Comparison of ENCODE assay signal across 8 cellular contexts in genomic region chr5:157142317-157143126, GRCh38. TPM values are rescaled to one million over a fixed set of nuclear protein-coding genes. Genes with fewer than 3 reads are reported as not detected.
DNase-seq lines count a peak whose midpoint lies in the region; TF ChIP-seq lines count a peak whose summit lies in the region.

TSS of gene MED7 (minus strand) at chr5:157142865. CDS start at chr5:157139431, 3,434 bp downstream.

- H2AFZ ChIP-seq in H9 (ENCODE audit: low read length) (peak within 1 kb of the TSS; percentile 25), neural cell (ENCODE audit: low read depth, low read length) (peak within 1 kb of the TSS; percentile 95)

- H2BK15ac ChIP-seq in H9 (ENCODE audit: low read depth, low read length), result no peak within 1 kb of the TSS

- no peak within 1 kb of the TSS for H3K23ac ChIP-seq in H9 (ENCODE audit: insufficient read length, low read depth, low read length)

- no peak within 1 kb of the TSS for H2AK5ac ChIP-seq in H9 (ENCODE audit: insufficient read length, low read length)

- no peak within 1 kb of the TSS for H2BK120ac ChIP-seq in H9 (ENCODE audit: low read depth, low read length, poor library complexity, severe bottlenecking)

- H4K20me1 ChIP-seq in H9 (ENCODE audit: control insufficient read depth, insufficient read depth, insufficient read length), result no peaks in the 10 kb centered on the region
- no peaks in the 10 kb centered on the region for H4K20me1 ChIP-seq in neural cell (ENCODE audit: insufficient read depth)

- H3K36me3 ChIP-seq in MG63 (peaks cover 22% of the 10 kb centered on the region), neural cell (ENCODE audit: insufficient read depth, low read length) (peaks cover 6% of the 10 kb centered on the region), stomach (peaks cover 0 to 21% (median 18%) of the 10 kb centered on the region in 4 donors)

- no peak within 1 kb of the TSS for H3K4ac ChIP-seq in H9 (ENCODE audit: low read depth, low read length)

- H2BK5ac ChIP-seq in H9 (ENCODE audit: insufficient read length, low read length), result no peak within 1 kb of the TSS

- H3K27me3 Mint-ChIP-seq in H9 (ENCODE audit: low read depth), result no peaks in the 10 kb centered on the region

- H3K27me3 ChIP-seq in H9 (ENCODE audit: insufficient read depth, low read length) (no peaks in the 10 kb centered on the region), MG63 (no peaks in the 10 kb centered on the region), neural cell (ENCODE audit: insufficient read depth, low read depth, low read length) (no peaks in the 10 kb centered on the region), stomach (no peaks in the 10 kb centered on the region)

- no CpG with 5 or more reads among the region's 48 CpGs for WGBS in H9 (ENCODE audit: extremely low coverage, insufficient read length, low lambda C conversion rate)
- 0 to 1% (median 1%) methylated on average over 33 to 48 of the region's 48 CpGs for WGBS in stomach, 5 donors

- TF ChIP-seq POLR2A in stomach (IDR thresholded peaks at IDR 0.05), result peak in 1 of 4 donors; percentile 47

- no peak within 1 kb of the TSS for H3K56ac ChIP-seq in H9 (ENCODE audit: insufficient read length, low read depth, low read length)

- peak within 1 kb of the TSS; percentile 75 for H3K4me2 ChIP-seq in H9 (ENCODE audit: insufficient read depth, insufficient read length, low read length)
- H3K4me2 ChIP-seq in neural cell (ENCODE audit: low read length), result peak within 1 kb of the TSS; percentile 81

- no peak within 1 kb of the TSS for H2BK12ac ChIP-seq in H9 (ENCODE audit: insufficient read length, low read depth, low read length)

- TF ChIP-seq CTCF in H9 (conservative IDR thresholded peaks at IDR 0.05) (no peak), fibroblast of villous mesenchyme (IDR thresholded peaks at IDR 0.05; ENCODE audit: insufficient read depth, low read depth, low read length) (no peak), neural cell (IDR thresholded peaks at IDR 0.05; ENCODE audit: poor library complexity, severe bottlenecking) (no peak), stomach (IDR thresholded peaks at IDR 0.05) (no peak)

- peaks cover 4 to 8% of the 10 kb centered on the region in 2 experiments for H3K4me1 Mint-ChIP-seq in H9

- H3K27ac ChIP-seq in H9 (ENCODE audit: insufficient read length, low read depth, low read length) (no peak within 1 kb of the TSS), neural cell (ENCODE audit: low read length) (peak within 1 kb of the TSS; percentile 79), stomach (peak within 1 kb of the TSS; percentile 88 to 96 (median 92))

- no peaks in the 10 kb centered on the region for H3F3A ChIP-seq in neural cell (ENCODE audit: insufficient read depth, low read length, poor library complexity, severe bottlenecking)

- H3T11ph ChIP-seq in H9 (ENCODE audit: low read length), result no peak within 1 kb of the TSS

- H3K4me3 ChIP-seq in MG63 (peak within 1 kb of the TSS; percentile 84), fibroblast of villous mesenchyme (ENCODE audit: low read depth, low read length) (peak within 1 kb of the TSS; percentile 97), neural cell (ENCODE audit: low read length) (peak within 1 kb of the TSS; percentile 94), stomach (peak within 1 kb of the TSS; percentile 66 to 88 (median 81))

- peak within 1 kb of the TSS; percentile 91 to 92 for H3K4me3 Mint-ChIP-seq in H9

- no peak within 1 kb of the TSS for H4K8ac ChIP-seq in H9 (replicated peaks; ENCODE audit: insufficient read length, low read depth, low read length)

- H3K23me2 ChIP-seq in H9 (ENCODE audit: insufficient read length, low read depth, low read length, poor library complexity, severe bottlenecking), result no peaks in the 10 kb centered on the region

- H3K9me2 ChIP-seq in neural cell (ENCODE audit: insufficient read depth, low read length), result no peaks in the 10 kb centered on the region

- intact Hi-C loops in stomach (cut with DNase I; ENCODE audit: low total_unique reads), result no loop called here

- H4K5ac ChIP-seq in H9 (ENCODE audit: insufficient read length, low read depth, low read length), result no peak within 1 kb of the TSS

- no peaks in the 10 kb centered on the region for H3K79me2 ChIP-seq in H9 (ENCODE audit: insufficient read depth, low read length)
- peaks cover 11% of the 10 kb centered on the region for H3K79me2 ChIP-seq in neural cell (replicated peaks; ENCODE audit: insufficient read depth, low read length)

- DNase-seq in ELR (ENCODE audit: low read depth) (peak; percentile 100), H9 (peak; percentile 97), MG63 (peak; percentile 99), SHP77 treated with DMSO at 0.1 percent for 48 hours (lab: John Stamatoyannopoulos, UW) (peak; percentile 96), fibroblast of villous mesenchyme (ENCODE audit: low read depth) (peak; percentile 99), stomach (peak; percentile 93)
- DNase-seq in activated effector memory CD4-positive, alpha-beta T cell treated with anti-CD3 and anti-CD28 coated beads, Interleukin-2, amount 50 U/mL, for 16 hours, result peak; percentile 96

- no peak within 1 kb of the TSS for H2BK20ac ChIP-seq in H9 (ENCODE audit: low read depth, low read length, poor library complexity, severe bottlenecking)

- peak within 1 kb of the TSS; percentile 88 for H3K9ac ChIP-seq in H9 (ENCODE audit: extremely low read depth, insufficient read length, low read length)
- peak within 1 kb of the TSS; percentile 85 for H3K9ac ChIP-seq in neural cell (ENCODE audit: low read length)

- peak within 1 kb of the TSS; percentile 88 for H3K14ac ChIP-seq in H9 (ENCODE audit: insufficient read depth, low read length)

- H3K9me3 ChIP-seq in H9 (ENCODE audit: control insufficient read depth, low read depth, low read length) (no peaks in the 10 kb centered on the region), MG63 (no peaks in the 10 kb centered on the region), neural cell (ENCODE audit: low read length) (no peaks in the 10 kb centered on the region), stomach (no peaks in the 10 kb centered on the region)

- peaks cover 6 to 28% (median 23%) of the 10 kb centered on the region in 3 experiments; a peak in 6 of 7 replicates for H3K36me3 Mint-ChIP-seq in H9 (ENCODE audit: insufficient read depth in 1 of 3, low read depth in 3 of 3)

- H3K18ac ChIP-seq in H9 (ENCODE audit: insufficient read length, low read depth, low read length), result peak within 1 kb of the TSS; percentile 68

- no peaks in the 10 kb centered on the region; a peak in 1 of 5 replicates for H3K9me3 Mint-ChIP-seq in H9

- TF ChIP-seq EP300 in neural cell (conservative IDR thresholded peaks at IDR 0.05; ENCODE audit: poor library complexity, severe bottlenecking) (no peak), stomach (IDR thresholded peaks at IDR 0.05) (no peak)

- H3K4me1 ChIP-seq in H9 (ENCODE audit: insufficient read depth, low read length) (no peaks in the 10 kb centered on the region), stomach (peaks cover 11 to 30% (median 16%) of the 10 kb centered on the region in 4 donors)

- H3K79me1 ChIP-seq in H9 (ENCODE audit: insufficient read depth, low read depth, low read length, poor library complexity, severe bottlenecking), result peaks cover 2% of the 10 kb centered on the region

- no peak for TF ChIP-seq RAD21 in neural cell (conservative IDR thresholded peaks at IDR 0.05)

- H4K91ac ChIP-seq in H9 (ENCODE audit: insufficient read length, low read depth, low read length), result no peak within 1 kb of the TSS

- peak within 1 kb of the TSS; percentile 80 to 97 (median 89) for H3K27ac Mint-ChIP-seq in H9

TF ChIP-seq in neural cell, 6 proteins besides CTCF, POLR2A, EP300 and RAD21:
- TF ChIP-seq TAF1 (IDR thresholded peaks at IDR 0.05; ENCODE audit: low read depth) (no peak), POLR2AphosphoS5 (IDR thresholded peaks at IDR 0.05) (peak; percentile 86), EZH2 (IDR thresholded peaks at IDR 0.05; ENCODE audit: borderline replicate concordance, insufficient read depth, low read length, poor library complexity, severe bottlenecking) (no peak), MXI1 (conservative IDR thresholded peaks at IDR 0.05; ENCODE audit: poor library complexity, severe bottlenecking) (peak; percentile 66), REST (IDR thresholded peaks at IDR 0.05; ENCODE audit: borderline replicate concordance) (peak; percentile 65), SMC3 (conservative IDR thresholded peaks at IDR 0.05; ENCODE audit: poor library complexity) (no peak)

RNA-seq across cellular contexts. Expression of gene MED7, which starts in this region (rescaled TPM):
- 10.7 and 10.8 TPM in 2 replicates for total RNA-seq in H9 (2021)
- 15.4 and 27.6 TPM in 2 replicates for total RNA-seq in MG63 (2014; rRNA removed; shearing (Covaris generic); ENCODE audit: low replicate concordance)
- total RNA-seq in fibroblast of villous mesenchyme, result 9.0 and 12.5 TPM in 2 replicates
- 25.4 and 27.2 TPM in 2 replicates for polyA plus RNA-seq in neural cell
- polyA minus RNA-seq in neural cell, result 37.5 and 38.5 TPM in 2 replicates
- 10 to 100 TPM in 2 of 5 donors, 1 to 10 TPM in 2, not detected in 1; 4.5 to 20.7 (median 10.0) TPM for total RNA-seq in stomach
- 10 to 100 TPM; 10.0 to 15.0 (median 10.3) TPM for polyA plus RNA-seq in stomach
